8 cellular contexts compared by ENCODE assay signal in the genomic region with DNA sequence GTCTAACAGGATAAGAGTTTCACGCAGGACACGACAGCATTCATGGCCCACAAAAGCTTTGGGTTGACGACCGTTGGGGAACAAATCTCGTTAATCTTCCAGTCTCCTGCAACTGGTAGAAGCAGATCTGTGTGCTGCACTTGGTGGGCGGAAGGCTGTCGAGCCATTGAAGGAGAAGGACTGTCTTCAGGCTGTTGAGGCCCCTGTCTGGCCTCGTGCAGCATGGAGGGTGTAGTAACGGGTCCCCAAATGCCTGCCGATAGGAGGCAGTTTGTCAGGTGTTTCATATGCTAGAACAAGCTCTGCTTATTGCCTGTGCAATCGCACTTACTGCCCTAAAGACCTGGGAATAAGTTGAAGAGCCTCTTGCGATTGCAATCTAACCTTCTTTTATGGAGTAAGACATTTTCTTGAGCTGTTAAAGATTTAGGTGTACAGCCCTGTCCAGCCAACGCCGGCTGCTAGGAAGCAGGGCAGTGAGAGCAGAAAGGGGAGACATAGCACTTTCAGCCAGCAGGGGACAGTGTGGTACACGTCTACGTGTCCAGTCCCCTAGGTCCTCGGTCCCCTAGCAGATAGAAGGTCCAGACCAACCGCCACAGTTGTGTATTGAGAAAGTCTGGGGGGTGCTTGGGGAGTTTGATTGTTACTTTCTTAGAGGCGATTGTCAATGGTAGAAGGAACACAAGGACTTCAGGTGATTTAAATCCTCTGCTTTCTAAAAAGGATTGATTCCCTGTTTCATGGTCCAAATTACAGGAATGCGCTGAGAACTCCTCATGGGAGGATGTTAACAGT.
DNase-seq lines count a peak whose midpoint lies in the region; ATAC-seq and TF ChIP-seq lines count a peak whose summit lies in the region.

No MANE protein-coding gene starts in this region.

- WGBS in tibial nerve, 2 donors: 67 to 76% methylated on average over 20 of the region's 20 CpGs

- H3K4me3 ChIP-seq in AG09309 (ENCODE audit: control insufficient read depth, low read depth, low read length): no peak overlapping the region
- no peak overlapping the region for H3K4me3 ChIP-seq in brain microvascular endothelial cell (ENCODE audit: low read depth, low read length)
- H3K4me3 ChIP-seq in tibial nerve: no peak overlapping the region

- no peak for ATAC-seq in GM21528 (IDR thresholded peaks at IDR 0.05; ENCODE audit: low FRiP score, unreplicated experiment)

- TF ChIP-seq EP300 in tibial nerve (IDR thresholded peaks at IDR 0.05): no peak

- H3K27ac ChIP-seq in brain microvascular endothelial cell: no peak overlapping the region
- no peak overlapping the region for H3K27ac ChIP-seq in tibial nerve

- in situ Hi-C loops in brain microvascular endothelial cell (cut with HindIII; ENCODE audit: low pct_ligation_motif_present, low sequenced_read_pairs): loop anchor here (10.0 kb wide), 1 partner anchor 155 kb away; the partner anchor contains the start of gene RIPK4

- DNase-seq in AG09309 (ENCODE audit: low read depth) (no peak), NOMO-1 treated with DMSO at 0.1 percent for 48 hours (lab: John Stamatoyannopoulos, UW; ENCODE audit: unreplicated experiment) (peak; percentile 53), brain microvascular endothelial cell (peak; percentile 60), kidney tubule cell (ENCODE audit: low spot score) (peak; percentile 45), tibial nerve (ENCODE audit: low spot score in 2 of 2) (peak in 1 of 2 donors; percentile 71), cortex of kidney (lab: John Stamatoyannopoulos, UW) (no peak)

- peaks cover 6 to 33% (median 7%) of the 10 kb centered on the region in 4 donors for H3K4me1 ChIP-seq in tibial nerve

- H3K36me3 ChIP-seq in brain microvascular endothelial cell (replicated peaks) (no peaks in the 10 kb centered on the region), tibial nerve (no peaks in the 10 kb centered on the region)

- no peaks in the 10 kb centered on the region for H3K9me3 ChIP-seq in tibial nerve

- peak; percentile 81 for TF ChIP-seq CTCF in AG09309 (IDR thresholded peaks at IDR 0.05; ENCODE audit: control insufficient read depth, insufficient read depth, low read depth, low read length, missing control alignments)
- peak; percentile 86 for TF ChIP-seq CTCF in GM12874 (IDR thresholded peaks at IDR 0.05; ENCODE audit: insufficient read depth, low read depth, low read length)
- peak; percentile 95 for TF ChIP-seq CTCF in brain microvascular endothelial cell (IDR thresholded peaks at IDR 0.05; ENCODE audit: low read depth, low read length, missing control alignments)
- peak; percentile 48 to 73 (median 65) for TF ChIP-seq CTCF in tibial nerve (IDR thresholded peaks at IDR 0.05)

- no peak for TF ChIP-seq POLR2A in tibial nerve (IDR thresholded peaks at IDR 0.05)

- H3K27me3 ChIP-seq in brain microvascular endothelial cell (replicated peaks) (no peaks in the 10 kb centered on the region), tibial nerve (no peaks in the 10 kb centered on the region)

Comparison
In these comparisons a context has a peak if more than half of its experiments do, and no peak if none do; other contexts are left out.
1. DNase-seq: peak in NOMO-1 treated with DMSO at 0.1 percent for 48 hours (single experiment), brain microvascular endothelial cell (single experiment) and kidney tubule cell (single experiment); none in AG09309 (single experiment) and cortex of kidney (single experiment).
2. Peak in every context shown above with its lines, with median percentiles within 50 percentile points of each other: CTCF ChIP-seq.